2 cellular contexts compared by ENCODE assay signal in genomic region chr11:10777806-10778205, GRCh38.
TF ChIP-seq lines count a peak whose summit lies in the region.

No MANE protein-coding gene starts in this region.

TF ChIP-seq in IMR-90, 13 proteins besides CTCF, POLR2A, EP300 and RAD21:
- no peak for TF ChIP-seq RFX5 (IDR thresholded peaks at IDR 0.05; ENCODE audit: low read depth, low read length)
- no peak for TF ChIP-seq NFE2L2 (IDR thresholded peaks at IDR 0.05; ENCODE audit: low read depth, low read length)
- TF ChIP-seq MAFK (IDR thresholded peaks at IDR 0.05; ENCODE audit: low read depth, low read length), result no peak
- no peak for TF ChIP-seq MXI1 (IDR thresholded peaks at IDR 0.05; ENCODE audit: borderline replicate concordance, low read depth, low read length)
- no peak for TF ChIP-seq RCOR1 (IDR thresholded peaks at IDR 0.05; ENCODE audit: insufficient replicate concordance, low read length)
- no peak; the same call in 1 of the 2 replicates for TF ChIP-seq BHLHE40 (IDR thresholded peaks at IDR 0.05; ENCODE audit: low read depth, low read length)
- TF ChIP-seq SMC3 (IDR thresholded peaks at IDR 0.05; ENCODE audit: low read depth, low read length), result no peak

TF ChIP-seq in liver, 16 proteins besides CTCF, POLR2A, EP300 and RAD21:
- TF ChIP-seq SP1 (IDR thresholded peaks at IDR 0.05) (peak; percentile 26), NR2F2 (IDR thresholded peaks at IDR 0.05) (no peak)
